24 cellular contexts compared by ENCODE assay signal in the genomic region with DNA sequence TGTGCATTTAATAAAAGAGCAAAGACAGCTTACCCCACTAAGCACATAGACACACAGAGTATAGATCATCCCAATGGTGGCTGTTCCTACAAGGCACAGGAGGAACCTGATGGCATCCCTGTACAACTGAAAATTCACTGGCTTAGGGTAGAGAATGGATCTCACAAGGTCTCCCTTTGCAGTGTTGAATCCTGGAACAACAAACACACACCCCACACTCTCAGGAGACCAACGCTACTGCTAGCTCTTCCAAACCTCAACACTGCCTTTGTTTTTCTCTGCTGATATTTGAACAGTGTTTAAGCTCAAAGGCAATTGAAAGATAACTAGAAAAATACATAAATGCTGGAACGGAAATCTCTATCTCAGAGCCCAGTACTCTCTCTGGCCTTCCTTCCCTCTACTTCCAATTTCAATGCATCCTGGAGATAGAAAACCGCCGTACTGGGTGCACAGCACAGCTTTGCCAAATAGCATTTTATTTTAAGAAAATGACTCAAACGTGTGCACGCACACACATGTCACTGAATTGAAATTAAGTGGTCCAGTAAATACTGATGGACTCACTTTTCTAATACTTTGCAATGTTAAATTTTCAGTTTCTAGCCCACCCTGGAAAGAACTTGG.
"Had no signal": no experiment of that assay in that cellular context is flagged by ENCODE, and none has a peak within 500 bp of the region (broad histone marks: within the 10 kb centered on the region; RNA-seq: fewer than 3 reads in every experiment).

No MANE protein-coding gene starts in this region.

- DNase-seq: activated CD4-positive, alpha-beta T cell treated with anti-CD3 and anti-CD28 coated beads for 4 hours; activated CD4-positive, alpha-beta T cell treated with anti-CD3 and anti-CD28 coated beads, Interleukin-2, amount 50 U/mL, for 48 hours; activated CD4-positive, CD25-positive, alpha-beta regulatory T cell; activated CD8-positive, alpha-beta memory T cell treated with anti-CD3 and anti-CD28 coated beads, Interleukin-2, amount 50 U/mL, for 48 hours; activated naive CD4-positive, alpha-beta T cell; activated T-cell treated with anti-CD3 and anti-CD28 coated beads, Interleukin-2, amount 50 U/mL, for 4 hours; adrenal gland; brain microvascular endothelial cell; central memory CD4-positive, alpha-beta T cell; effector memory CD4-positive, alpha-beta T cell; foreskin melanocyte; kidney glomerular epithelial cell; naive B cell; occipital lobe; stimulated activated CD4-positive, alpha-beta T cell treated with anti-CD3 and anti-CD28 coated beads, Interleukin-4, amount 100 ng/mL, for 4 hours; stimulated activated naive CD8-positive, alpha-beta T cell treated with anti-CD3 and anti-CD28 coated beads, Interleukin-15, Interleukin-2, amounts not matched to agents 100 U/mL and 50 U/mL, for 24 hours; T-cell had no signal

- H3K9me3 ChIP-seq: adrenal gland, ascending aorta had no signal

- H3K4me1 Mint-ChIP-seq: memory B cell, naive B cell, neural crest cell had no signal

- H3K27me3 ChIP-seq: adrenal gland, ascending aorta, brain microvascular endothelial cell had no signal

- H3K36me3 ChIP-seq: adrenal gland, ascending aorta, brain microvascular endothelial cell had no signal

- ATAC-seq: activated T-cell treated with anti-CD3 and anti-CD28 coated beads, Interleukin-2, amount 50 U/mL, for 4 hours; esophagus mucosa; stimulated activated naive CD8-positive, alpha-beta T cell treated with anti-CD3 and anti-CD28 coated beads, Interleukin-15, Interleukin-2, amounts not matched to agents 100 U/mL and 50 U/mL, for 24 hours; T-cell had no signal

- H3K27ac ChIP-seq: adrenal gland, ascending aorta, brain microvascular endothelial cell had no signal

- H3K27me3 Mint-ChIP-seq: T-cell had no signal

- H3K9me3 Mint-ChIP-seq: activated T-cell treated with anti-CD3 and anti-CD28 coated beads, Interleukin-2, amount 50 U/mL, for 4 hours; activated T-helper 2 cell treated with anti-CD3 and anti-CD28 coated beads, Interferon-gamma antibody, Interleukin-2, Interleukin-4, amounts not matched to agents 10 μg/mL and 5 μg/mL and 100 μg/mL, durations not matched to agents 14 hours and 24 hours and 36 hours; T-cell; T-helper 2 cell treated with Interferon-gamma antibody and Interleukin-4, amounts not matched to agents 5 μg/mL and 100 μg/mL, for 36 hours had no signal

- H3K4me3 Mint-ChIP-seq: activated naive CD8-positive, alpha-beta T cell; activated T-cell treated with anti-CD3 and anti-CD28 coated beads, Interleukin-2, amount 50 U/mL, for 4 hours; memory B cell; naive B cell; neural crest cell; T-cell; T-helper 2 cell treated with Interferon-gamma antibody and Interleukin-4, amounts not matched to agents 5 μg/mL and 100 μg/mL, for 36 hours had no signal

- H3K4me1 ChIP-seq: adrenal gland, ascending aorta had no signal

- H3K4me3 ChIP-seq: adrenal gland, ascending aorta had no signal

- H3K27ac Mint-ChIP-seq: activated naive CD8-positive, alpha-beta T cell; activated T-helper 2 cell treated with anti-CD3 and anti-CD28 coated beads, Interferon-gamma antibody, Interleukin-2, Interleukin-4, amounts not matched to agents 10 μg/mL and 5 μg/mL and 100 μg/mL, durations not matched to agents 14 hours and 24 hours and 36 hours; memory B cell; T-cell; T-helper 2 cell treated with Interferon-gamma antibody and Interleukin-4, amounts not matched to agents 5 μg/mL and 100 μg/mL, for 36 hours had no signal
